ENCODE assay signal across 22 cellular contexts in genomic region chr15:37872661-37873060, GRCh38.
DNase-seq lines count a peak whose midpoint lies in the region; ATAC-seq and TF ChIP-seq lines count a peak whose summit lies in the region.
"Had no signal": no experiment of that assay in that cellular context is flagged by ENCODE, and none has a peak within 500 bp of the region (broad histone marks: within the 10 kb centered on the region; RNA-seq: fewer than 3 reads in every experiment).

No MANE protein-coding gene starts in this region.

- H3K9me3 ChIP-seq in fibroblast of lung (ENCODE audit: control insufficient read depth, insufficient read depth, low read depth, low read length) = no peaks in the 10 kb centered on the region
- no peaks in the 10 kb centered on the region for H3K9me3 ChIP-seq in neural progenitor cell (ENCODE audit: low read depth)
- H3K9me3 ChIP-seq: left ventricle myocardium inferior, ovary had no signal

- H3K9ac ChIP-seq in fibroblast of lung (ENCODE audit: insufficient read depth, low read length) (no peak overlapping the region), neural progenitor cell (no peak overlapping the region)

- H3K79me2 ChIP-seq in GM23338 (replicated peaks; ENCODE audit: insufficient read depth) = no peaks in the 10 kb centered on the region
- H3K79me2 ChIP-seq in fibroblast of lung (ENCODE audit: control insufficient read depth, insufficient read depth, low read length) = no peaks in the 10 kb centered on the region
- no peaks in the 10 kb centered on the region for H3K79me2 ChIP-seq in neural progenitor cell (ENCODE audit: low read depth)

- TF ChIP-seq CTCF in GM23338 (conservative IDR thresholded peaks at IDR 0.05; ENCODE audit: low read depth in 2 of 2) (no peak), fibroblast of lung (conservative IDR thresholded peaks at IDR 0.05 in 1 of 2, IDR thresholded peaks at IDR 0.05 in 1 of 2; ENCODE audit: low read depth in 1 of 2, low read length in 2 of 2) (no peak), neural progenitor cell (IDR thresholded peaks at IDR 0.05) (no peak)

- H3F3A ChIP-seq in GM23338 (replicated peaks; ENCODE audit: low read depth) = no peaks in the 10 kb centered on the region
- H3F3A ChIP-seq in neural progenitor cell (ENCODE audit: low read depth) = no peaks in the 10 kb centered on the region

- H4K20me1 ChIP-seq in GM23338 (replicated peaks; ENCODE audit: insufficient read depth) = no peaks in the 10 kb centered on the region
- H4K20me1 ChIP-seq in fibroblast of lung (ENCODE audit: control insufficient read depth, extremely low read depth, insufficient read depth, low read length) = no peaks in the 10 kb centered on the region
- H4K20me1 ChIP-seq in neural progenitor cell (ENCODE audit: low read depth) = no peaks in the 10 kb centered on the region

- H3K27ac Mint-ChIP-seq in GM23338 (no peak overlapping the region), neural progenitor cell (peak overlapping the region; percentile 24)
- H3K27ac Mint-ChIP-seq: activated CD4-positive, alpha-beta T cell treated with anti-CD3 and anti-CD28 coated beads, Interleukin-2, amount 10 ng/mL, durations not matched to agents 7 days and 5 days; H9; IgD-negative memory B cell; stimulated activated naive CD8-positive, alpha-beta T cell treated with anti-CD3 and anti-CD28 coated beads, Interleukin-15, Interleukin-2, amounts not matched to agents 100 ng/mL and 50 ng/mL, for 24 hours had no signal

- H3K4me1 ChIP-seq in GM23338 (ENCODE audit: insufficient read depth) (no peaks in the 10 kb centered on the region), fibroblast of lung (ENCODE audit: control insufficient read depth, extremely low read depth, insufficient read depth, low read length) (peaks cover 7% of the 10 kb centered on the region), neural progenitor cell (peaks cover 17% of the 10 kb centered on the region)
- H3K4me1 ChIP-seq: left ventricle myocardium inferior had no signal

- H2AFZ ChIP-seq in GM23338 = peak overlapping the region; percentile 11; the same call in 1 of the 2 replicates
- H2AFZ ChIP-seq in fibroblast of lung (ENCODE audit: low read length) = peak overlapping the region; percentile 77
- H2AFZ ChIP-seq in neural progenitor cell (replicated peaks) = no peak overlapping the region

- peaks cover 5% of the 10 kb centered on the region; the same call in 1 of the 3 replicates for H3K4me1 Mint-ChIP-seq in GM23338
- peaks cover 34% of the 10 kb centered on the region for H3K4me1 Mint-ChIP-seq in neural progenitor cell
- H3K4me1 Mint-ChIP-seq: activated CD4-positive, alpha-beta T cell treated with anti-CD3 and anti-CD28 coated beads, Interleukin-2, amount 10 ng/mL, durations not matched to agents 7 days and 5 days; H9; IgD-negative memory B cell had no signal

- H3K4me2 ChIP-seq in GM23338 = no peak overlapping the region
- H3K4me2 ChIP-seq in fibroblast of lung (ENCODE audit: extremely low read depth, insufficient read depth, low read length) = peak overlapping the region; percentile 61
- no peak overlapping the region for H3K4me2 ChIP-seq in neural progenitor cell

- H3K4me3 ChIP-seq in GM23338 (no peak overlapping the region), fibroblast of lung (replicated peaks in 1 of 4; ENCODE audit: control extremely low read depth in 1 of 4, insufficient read depth in 1 of 4, low read depth in 3 of 4, low read length in 4 of 4) (peak overlapping the region in 1 of 4 experiments; percentile 15), neural progenitor cell (no peak overlapping the region)
- H3K4me3 ChIP-seq: left ventricle myocardium inferior, ovary had no signal

- H3K4me3 Mint-ChIP-seq in GM23338 (no peak overlapping the region), neural progenitor cell (no peak overlapping the region)
- H3K4me3 Mint-ChIP-seq: activated CD4-positive, alpha-beta T cell treated with anti-CD3 and anti-CD28 coated beads, Interleukin-2, amount 10 ng/mL, durations not matched to agents 7 days and 5 days; H9; IgD-negative memory B cell; stimulated activated naive CD8-positive, alpha-beta T cell treated with anti-CD3 and anti-CD28 coated beads, Interleukin-15, Interleukin-2, amounts not matched to agents 100 ng/mL and 50 ng/mL, for 24 hours had no signal

- H3K27ac ChIP-seq in GM23338 (ENCODE audit: low read depth) = no peak overlapping the region
- H3K27ac ChIP-seq in fibroblast of lung (ENCODE audit: insufficient read depth, low read length) = no peak overlapping the region
- H3K27ac ChIP-seq in neural progenitor cell = no peak overlapping the region
- H3K27ac ChIP-seq: left ventricle myocardium inferior, ovary had no signal

- H3K36me3 ChIP-seq in GM23338 (ENCODE audit: insufficient read depth) (no peaks in the 10 kb centered on the region), fibroblast of lung (ENCODE audit: control insufficient read depth, insufficient read depth, low read length) (no peaks in the 10 kb centered on the region), neural progenitor cell (no peaks in the 10 kb centered on the region)
- H3K36me3 ChIP-seq: left ventricle myocardium inferior, ovary had no signal

- no peak for ATAC-seq in GM23338

- H3K27me3 ChIP-seq in GM23338 (ENCODE audit: insufficient read depth) (no peaks in the 10 kb centered on the region), fibroblast of lung (ENCODE audit: control insufficient read depth, insufficient read depth, low read length) (no peaks in the 10 kb centered on the region), neural progenitor cell (no peaks in the 10 kb centered on the region)
- H3K27me3 ChIP-seq: ovary had no signal

- H3K27me3 Mint-ChIP-seq in GM23338 (ENCODE audit: insufficient read depth, low read depth, poor library complexity) (no peaks in the 10 kb centered on the region), neural progenitor cell (ENCODE audit: insufficient read depth, low read depth) (peaks cover 7% of the 10 kb centered on the region)
- H3K27me3 Mint-ChIP-seq: IgD-negative memory B cell had no signal

- H3K9me3 Mint-ChIP-seq in GM23338 = no peaks in the 10 kb centered on the region
- H3K9me3 Mint-ChIP-seq in neural progenitor cell = no peaks in the 10 kb centered on the region
- H3K9me3 Mint-ChIP-seq: activated CD4-positive, alpha-beta T cell treated with anti-CD3 and anti-CD28 coated beads, Interleukin-2, amount 10 ng/mL, durations not matched to agents 7 days and 5 days; H9; IgD-negative memory B cell; stimulated activated naive CD8-positive, alpha-beta T cell treated with anti-CD3 and anti-CD28 coated beads, Interleukin-15, Interleukin-2, amounts not matched to agents 100 ng/mL and 50 ng/mL, for 24 hours had no signal

- no peaks in the 10 kb centered on the region for H3K36me3 Mint-ChIP-seq in GM23338 (ENCODE audit: low read depth)
- H3K36me3 Mint-ChIP-seq in neural progenitor cell = no peaks in the 10 kb centered on the region
- H3K36me3 Mint-ChIP-seq: IgD-negative memory B cell had no signal

- H3K9me2 ChIP-seq in GM23338 (ENCODE audit: insufficient read depth) = no peaks in the 10 kb centered on the region

- DNase-seq in GM23338 (ENCODE audit: low spot score) (no peak), NCI-H774 (lab: John Stamatoyannopoulos, UW) (peak; percentile 43), fibroblast of lung (ENCODE audit: low read depth in 2 of 2) (peak in 1 of 2 donors; percentile 28), neural progenitor cell (ENCODE audit: low spot score) (no peak), NCI-H2196 (lab: John Stamatoyannopoulos, UW; ENCODE audit: unreplicated experiment) (no peak), middle frontal gyrus (ENCODE audit: extremely low spot score, low spot score) (no peak), C1 segment of cervical spinal cord (lab: John Stamatoyannopoulos, UW) (no peak)
- DNase-seq: activated CD4-positive, alpha-beta T cell treated with anti-CD3 and anti-CD28 coated beads, Interleukin-2, amount 10 ng/mL, durations not matched to agents 7 days and 5 days; activated CD8-positive, alpha-beta memory T cell treated with anti-CD3 and anti-CD28 coated beads, Interleukin-2, amount 50 U/mL, for 4 hours; activated gamma-delta T cell treated with Interleukin-2 at 50 U/mL for 16 hours; Calu3; H9; left ventricle myocardium inferior; NCI-H2029; NCI-H526; OCI-M1; ovary; SHP77; T-helper 1 cell; trophoblast cell had no signal

TF ChIP-seq in GM23338, 12 proteins besides CTCF, POLR2A, EP300 and RAD21 (continues in another document):
- TF ChIP-seq STAT1 (IDR thresholded peaks at IDR 0.05; ENCODE audit: unreplicated experiment) = no peak
- no peak for TF ChIP-seq EZH2phosphoT487 (IDR thresholded peaks at IDR 0.05; ENCODE audit: unreplicated experiment)
- no peak for TF ChIP-seq JUNB (IDR thresholded peaks at IDR 0.05; ENCODE audit: unreplicated experiment)
- TF ChIP-seq ZNF114 (CRISPR knock-in tag; IDR thresholded peaks at IDR 0.05) = no peak
